Comparison of ENCODE assay signal across 15 cellular contexts in the genomic region with DNA sequence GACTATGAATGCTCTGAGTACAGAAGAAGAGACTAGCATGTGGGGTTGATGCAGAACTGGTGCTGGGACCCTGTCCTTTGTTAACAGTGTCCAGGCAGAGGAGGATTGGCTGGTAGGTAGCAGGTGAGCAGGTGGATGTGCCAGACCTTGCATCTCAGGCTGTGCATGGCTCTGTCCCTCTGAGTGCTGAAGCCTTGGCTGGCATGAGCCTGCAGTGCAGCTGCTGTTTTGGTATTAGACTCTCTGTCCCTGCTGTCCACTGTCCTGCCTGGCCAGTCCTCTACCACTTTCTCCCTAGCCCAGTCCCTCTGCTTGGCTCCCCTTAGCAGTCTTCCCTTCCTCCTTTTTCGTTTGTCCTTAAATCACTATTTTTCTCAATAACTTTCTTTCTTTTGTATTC.
"Had no signal": no experiment of that assay in that cellular context is flagged by ENCODE, and none has a peak within 500 bp of the region (broad histone marks: within the 10 kb centered on the region; RNA-seq: fewer than 3 reads in every experiment).

No MANE protein-coding gene starts in this region.

- H3K4me3 Mint-ChIP-seq: activated naive CD8-positive, alpha-beta T cell treated with anti-CD3 and anti-CD28 coated beads for 36 hours; activated T-helper 17 cell treated with anti-CD3 and anti-CD28 coated beads, Interleukin-2, amount 50 U/mL, for 72 hours; endodermal cell; naive B cell had no signal

- H3K27ac Mint-ChIP-seq: activated naive CD8-positive, alpha-beta T cell treated with anti-CD3 and anti-CD28 coated beads for 36 hours; activated T-helper 17 cell treated with anti-CD3 and anti-CD28 coated beads, Interleukin-2, amount 50 U/mL, for 72 hours; endodermal cell; naive B cell had no signal

- H3K9me3 ChIP-seq: lower lobe of right lung, prostate gland, right atrium auricular region had no signal

- H3K9me3 Mint-ChIP-seq: activated naive CD8-positive, alpha-beta T cell treated with anti-CD3 and anti-CD28 coated beads for 36 hours; activated T-helper 17 cell treated with anti-CD3 and anti-CD28 coated beads, Interleukin-2, amount 50 U/mL, for 72 hours; endodermal cell; naive B cell had no signal

- ATAC-seq: activated T-helper 17 cell treated with anti-CD3 and anti-CD28 coated beads, Interleukin-2, amount 50 U/mL, for 72 hours; left lobe of liver; lower lobe of right lung; stimulated activated naive CD8-positive, alpha-beta T cell treated with anti-CD3 and anti-CD28 coated beads, Interleukin-15, Interleukin-2, amounts not matched to agents 100 U/mL and 50 U/mL, for 24 hours had no signal

- H3K4me3 ChIP-seq: lower lobe of right lung, prostate gland, right atrium auricular region had no signal

- DNase-seq: activated naive CD8-positive, alpha-beta T cell treated with anti-CD3 and anti-CD28 coated beads for 36 hours; activated T-cell treated with anti-CD3 and anti-CD28 coated beads, Interleukin-2, amount 50 U/mL, for 1 hour; cerebellar nuclear complex; cortex of kidney; kidney; lower lobe of right lung; naive B cell; stimulated activated CD4-positive, alpha-beta T cell treated with anti-CD3 and anti-CD28 coated beads, Interleukin-4, amount 100 ng/mL, for 4 hours; stimulated activated naive CD8-positive, alpha-beta T cell treated with anti-CD3 and anti-CD28 coated beads, Interleukin-15, Interleukin-2, amounts not matched to agents 100 U/mL and 50 U/mL, for 24 hours; T-helper 1 cell had no signal

- H3K4me1 ChIP-seq: lower lobe of right lung, prostate gland, right atrium auricular region had no signal

- H3K36me3 Mint-ChIP-seq: activated naive CD8-positive, alpha-beta T cell treated with anti-CD3 and anti-CD28 coated beads for 36 hours; naive B cell had no signal

- H3K27me3 ChIP-seq: right atrium auricular region had no signal

- H3K36me3 ChIP-seq: lower lobe of right lung, prostate gland, right atrium auricular region had no signal

- H3K27me3 Mint-ChIP-seq: activated naive CD8-positive, alpha-beta T cell treated with anti-CD3 and anti-CD28 coated beads for 36 hours; activated T-helper 17 cell treated with anti-CD3 and anti-CD28 coated beads, Interleukin-2, amount 50 U/mL, for 72 hours had no signal

- H3K27ac ChIP-seq: lower lobe of right lung, prostate gland, right atrium auricular region had no signal

- H3K4me1 Mint-ChIP-seq: activated naive CD8-positive, alpha-beta T cell treated with anti-CD3 and anti-CD28 coated beads for 36 hours; activated T-helper 17 cell treated with anti-CD3 and anti-CD28 coated beads, Interleukin-2, amount 50 U/mL, for 72 hours; naive B cell had no signal
